In the genomic region with DNA sequence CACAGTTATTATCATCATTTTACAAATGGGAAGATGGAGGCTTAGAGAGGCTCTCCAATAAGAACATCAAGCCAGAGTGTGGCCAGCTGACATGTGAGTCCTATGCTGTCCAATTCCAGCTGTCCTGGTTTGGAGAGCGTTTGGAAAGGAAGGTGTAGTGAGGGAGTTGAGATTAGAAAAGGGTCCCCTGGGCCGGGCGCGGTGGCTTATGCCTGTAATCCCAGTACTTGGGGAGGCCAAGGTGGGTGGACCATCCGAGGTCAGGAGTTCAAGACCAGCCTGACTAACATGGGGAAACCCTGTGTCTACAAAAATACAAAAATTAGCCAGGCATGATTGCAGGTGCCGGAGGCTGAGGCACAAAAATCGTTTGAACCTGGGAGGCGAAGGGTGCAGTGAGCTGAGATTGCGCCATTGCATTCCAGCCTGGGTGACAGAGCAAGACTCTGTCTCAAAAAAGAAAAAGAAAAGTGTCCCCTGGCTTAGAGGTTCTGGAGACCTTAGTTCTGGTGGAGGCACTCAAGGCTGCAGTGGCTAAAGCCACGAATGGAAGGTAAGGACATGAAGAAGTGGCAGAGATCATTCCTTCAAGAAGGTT, we compare ENCODE assay signal across 31 cellular contexts. TPM values are rescaled to one million over a fixed set of nuclear protein-coding genes. Genes with fewer than 3 reads are reported as not detected.
"Had no signal": no experiment of that assay in that cellular context is flagged by ENCODE, and none has a peak within 500 bp of the region (broad histone marks: within the 10 kb centered on the region; RNA-seq: fewer than 3 reads in every experiment).

No MANE protein-coding gene starts in this region.

- H3K9ac ChIP-seq: parathyroid adenoma had no signal

- H2AFZ ChIP-seq: parathyroid adenoma had no signal

- H3K4me2 ChIP-seq: smooth muscle cell had no signal

- H3K9me3 ChIP-seq: neutrophil, ovary, psoas muscle, spleen, suprapubic skin, testis, tibial artery, transverse colon, upper lobe of right lung, uterus had no signal

- DNase-seq: naive thymus-derived CD8-positive, alpha-beta T cell; nephron progenitor cell; nucleus accumbens; ovary; psoas muscle; right cardiac atrium; spleen; stimulated activated CD4-positive, alpha-beta T cell treated with anti-CD3 and anti-CD28 coated beads, Interleukin-12 subunit alpha, Interleukin-12 subunit beta, amount 100 ng/mL, for 4 hours; stimulated activated CD4-positive, alpha-beta T cell treated with anti-CD3 and anti-CD28 coated beads, Interleukin-1b, Interleukin-23, amount 100 ng/mL, for 48 hours; stimulated activated CD4-positive, alpha-beta T cell treated with anti-CD3 and anti-CD28 coated beads, Interleukin-4, amount 100 ng/mL, for 1 hour; stimulated activated CD4-positive, alpha-beta T cell treated with anti-CD3 and anti-CD28 coated beads, Interleukin-4, amount 100 ng/mL, for 4 hours; stimulated activated CD8-positive, alpha-beta memory T cell treated with anti-CD3 and anti-CD28 coated beads, Interleukin-4, amount 100 ng/mL, for 48 hours; stimulated activated naive CD4-positive, alpha-beta T cell; stimulated activated naive CD8-positive, alpha-beta T cell treated with anti-CD3 and anti-CD28 coated beads, Interleukin-15, amount 100 ng/mL, for 72 hours; stimulated activated naive CD8-positive, alpha-beta T cell treated with anti-CD3 and anti-CD28 coated beads, Interleukin-15, Interleukin-2, amounts not matched to agents 100 U/mL and 50 U/mL, for 24 hours; substantia nigra; testis; tibial artery; transverse colon; upper lobe of right lung; uterus had no signal

- H3K27ac ChIP-seq: neutrophil, ovary, parathyroid adenoma, psoas muscle, skin epidermis, spleen, suprapubic skin, testis, tibial artery, transverse colon, upper lobe of right lung, uterus had no signal

- H3K79me2 ChIP-seq: parathyroid adenoma had no signal

- ATAC-seq: naive thymus-derived CD8-positive, alpha-beta T cell; natural killer cell treated with Interleukin-12 subunit alpha and Interleukin-12 subunit beta and Interleukin-15 and Interleukin-18, amount 100 ng/mL, for 72 hours; psoas muscle; right cardiac atrium; sciatic nerve; stimulated activated memory B cell treated with anti-CD40 and anti-IgM and Interleukin-4, amounts not matched to agents 10 μg/mL and 1 μg/mL and 100 μg/mL, for 72 hours; stimulated activated naive CD8-positive, alpha-beta T cell treated with anti-CD3 and anti-CD28 coated beads, Interleukin-15, amount 100 ng/mL, for 72 hours; stimulated activated naive CD8-positive, alpha-beta T cell treated with anti-CD3 and anti-CD28 coated beads, Interleukin-15, Interleukin-2, amounts not matched to agents 100 U/mL and 50 U/mL, for 24 hours; upper lobe of right lung had no signal

- H3K4me1 ChIP-seq: parathyroid adenoma, psoas muscle, spleen, suprapubic skin, testis, tibial artery, upper lobe of right lung, uterus had no signal

- H3K27me3 ChIP-seq: ovary, suprapubic skin, testis, transverse colon, upper lobe of right lung, uterus had no signal

- H3K4me3 ChIP-seq: ovary, psoas muscle, skin epidermis, smooth muscle cell, spleen, suprapubic skin, testis, tibial artery, transverse colon, upper lobe of right lung, uterus had no signal

- H3K36me3 ChIP-seq: neutrophil, ovary, spleen, suprapubic skin, tibial artery, transverse colon, upper lobe of right lung, uterus had no signal

RNA-seq across cellular contexts. Expression of a gene that starts 22.1 kb away (rescaled TPM):
- total RNA-seq: naive thymus-derived CD8-positive, alpha-beta T cell; natural killer cell treated with Interleukin-12 subunit alpha and Interleukin-12 subunit beta and Interleukin-15 and Interleukin-18, amount 100 ng/mL, for 72 hours; neural crest cell; omental fat pad; psoas muscle; right cardiac atrium; sciatic nerve; spleen had no signal
- polyA plus RNA-seq: naive thymus-derived CD8-positive, alpha-beta T cell; ovary; psoas muscle; right cardiac atrium; smooth muscle cell; spleen had no signal
